In the genomic region with DNA sequence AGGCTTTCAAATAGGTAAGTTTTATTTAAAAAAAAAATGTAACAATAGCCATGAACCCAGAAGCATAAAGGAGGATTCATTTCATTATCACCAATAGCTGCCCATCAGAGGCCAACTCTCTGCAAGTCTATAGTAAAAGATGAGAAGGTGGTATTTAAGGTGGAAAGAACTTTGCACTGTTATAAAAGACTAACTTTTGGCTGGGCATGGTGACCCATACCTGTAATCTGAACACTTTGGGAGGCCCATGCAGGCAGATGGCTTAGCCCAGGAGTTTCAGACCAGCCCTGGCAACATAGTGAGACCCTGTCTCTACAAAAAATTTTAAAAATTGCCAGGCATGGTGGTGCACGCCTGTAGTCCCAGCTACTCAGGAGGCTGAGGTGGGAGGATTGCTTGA, we compare ENCODE assay signal across 29 cellular contexts.
"Had no signal": no experiment of that assay in that cellular context is flagged by ENCODE, and none has a peak within 500 bp of the region (broad histone marks: within the 10 kb centered on the region; RNA-seq: fewer than 3 reads in every experiment).

No MANE protein-coding gene starts in this region.

- H3K27ac ChIP-seq: neural progenitor cell, ovary, parathyroid adenoma, psoas muscle, skin epidermis, spleen, stomach, thoracic aorta, thyroid gland, tibial nerve, vagina had no signal

- H3K9ac ChIP-seq: neural progenitor cell, parathyroid adenoma had no signal

- H3K4me3 ChIP-seq: neural progenitor cell, ovary, psoas muscle, skin epidermis, smooth muscle cell, spleen, stomach, thoracic aorta, thyroid gland, tibial nerve, upper lobe of left lung, vagina had no signal

- FAIRE-seq: urothelium cell line had no signal

- H3K9me3 ChIP-seq: ovary, psoas muscle, spleen, stomach, thoracic aorta, thyroid gland, tibial nerve, upper lobe of left lung, vagina had no signal

- H3K27me3 ChIP-seq: neural progenitor cell, ovary, spleen, stomach, thyroid gland, tibial nerve, upper lobe of left lung, vagina had no signal

- H2AFZ ChIP-seq: neural progenitor cell, parathyroid adenoma had no signal

- ATAC-seq: naive thymus-derived CD8-positive, alpha-beta T cell; natural killer cell treated with Interleukin-12 subunit alpha and Interleukin-12 subunit beta and Interleukin-15 and Interleukin-18, amount 100 ng/mL, for 72 hours; psoas muscle; right cardiac atrium; sciatic nerve had no signal

- H3K4me2 ChIP-seq: neural progenitor cell, smooth muscle cell had no signal

- H3K4me1 ChIP-seq: neural progenitor cell, parathyroid adenoma, psoas muscle, spleen, stomach, thyroid gland, vagina had no signal

- H3K36me3 ChIP-seq: ovary had no signal

- DNase-seq: naive thymus-derived CD8-positive, alpha-beta T cell; nephron progenitor cell; occipital lobe; ovary; posterior cingulate gyrus; psoas muscle; right cardiac atrium; spleen; stimulated activated CD4-positive, alpha-beta T cell treated with anti-CD3 and anti-CD28 coated beads, Interleukin-12 subunit alpha, Interleukin-12 subunit beta, amount 100 ng/mL, for 4 hours; stimulated activated CD4-positive, alpha-beta T cell treated with anti-CD3 and anti-CD28 coated beads, Interleukin-1b, Interleukin-23, amount 100 ng/mL, for 48 hours; stimulated activated CD4-positive, alpha-beta T cell treated with anti-CD3 and anti-CD28 coated beads, Interleukin-4, amount 100 ng/mL, for 1 hour; stimulated activated CD4-positive, alpha-beta T cell treated with anti-CD3 and anti-CD28 coated beads, Interleukin-4, amount 100 ng/mL, for 4 hours; stimulated activated CD8-positive, alpha-beta memory T cell treated with anti-CD3 and anti-CD28 coated beads, Interleukin-4, amount 100 ng/mL, for 48 hours; stimulated activated naive B cell treated with anti-CD40 and anti-IgM and Interleukin-4, amounts not matched to agents 10 μg/mL and 1 μg/mL and 100 μg/mL, for 72 hours; stimulated activated naive CD4-positive, alpha-beta T cell treated with Interleukin-2 at 50 U/mL for 16 hours; stomach; thyroid gland; trophoblast cell; upper lobe of left lung had no signal

- H3K79me2 ChIP-seq: parathyroid adenoma had no signal
